ENCODE assay signal across 1 cellular context in genomic region chr16:50315346-50315997, GRCh38.
TF ChIP-seq lines count a peak whose summit lies in the region.

No MANE protein-coding gene starts in this region.

TF ChIP-seq in SK-N-SH treated with all-trans-retinoic acid at 6 μM for 48 hours, 23 proteins besides CTCF, POLR2A, EP300 and RAD21 (continued from another document):
- TF ChIP-seq CREB5 (CRISPR knock-in tag; IDR thresholded peaks at IDR 0.05; ENCODE audit: low read depth) (no peak), RARB (CRISPR knock-in tag; IDR thresholded peaks at IDR 0.05) (no peak), CSDC2 (CRISPR knock-in tag; IDR thresholded peaks at IDR 0.05) (no peak), ZC3H10 (CRISPR knock-in tag; IDR thresholded peaks at IDR 0.05) (no peak)
